8 cellular contexts compared by ENCODE assay signal in genomic region chr13:114313061-114313860, GRCh38. TPM values are rescaled to one million over a fixed set of nuclear protein-coding genes. Genes with fewer than 3 reads are reported as not detected.
DNase-seq lines count a peak whose midpoint lies in the region; ATAC-seq and TF ChIP-seq lines count a peak whose summit lies in the region.

No MANE protein-coding gene starts in this region.

- H3K4me1 ChIP-seq in body of pancreas (peaks cover 40% of the 10 kb centered on the region), mesodermal cell (ENCODE audit: control insufficient read depth, insufficient read depth, low read length, poor library complexity, severe bottlenecking) (peaks cover 14% of the 10 kb centered on the region), thymus (ENCODE audit: control insufficient read depth, insufficient read depth, low read length) (peaks cover 12% of the 10 kb centered on the region)

- no peak for TF ChIP-seq POLR2A in body of pancreas (IDR thresholded peaks at IDR 0.05)
- no peak for TF ChIP-seq POLR2A in GM18505 (IDR thresholded peaks at IDR 0.05; ENCODE audit: borderline replicate concordance, extremely low read depth, insufficient read depth, insufficient read length)

- H3K9me3 ChIP-seq in body of pancreas (no peaks in the 10 kb centered on the region), mesodermal cell (ENCODE audit: control insufficient read depth, low read length) (no peaks in the 10 kb centered on the region), thymus (ENCODE audit: control insufficient read depth) (no peaks in the 10 kb centered on the region)

- ATAC-seq in body of pancreas (no peak), GM19455 (IDR thresholded peaks at IDR 0.05; ENCODE audit: unreplicated experiment) (no peak), GM18505 (IDR thresholded peaks at IDR 0.05; ENCODE audit: unreplicated experiment) (no peak)

- intact Hi-C loops in body of pancreas (cut with DNase I) = no loop called here

- peak; percentile 67 for DNase-seq in activated CD8-positive, alpha-beta memory T cell treated with anti-CD3 and anti-CD28 coated beads for 24 hours
- no peak for DNase-seq in activated CD8-positive, alpha-beta memory T cell treated with anti-CD3 and anti-CD28 coated beads, Interleukin-2, amount 50 U/mL, for 4 hours
- DNase-seq in NCI-H69 (lab: John Stamatoyannopoulos, UW) (peak; percentile 17), body of pancreas (no peak)

- WGBS in body of pancreas, 2 donors = 77 to 81% methylated on average over 17 of the region's 17 CpGs
- WGBS in mesodermal cell (ENCODE audit: insufficient coverage in 2 of 2), 2 experiments = 92 to 99% methylated on average over 11 to 13 of the region's 17 CpGs
- WGBS in thymus = 94% methylated on average over 17 of the region's 17 CpGs

- no peak for TF ChIP-seq CTCF in body of pancreas (IDR thresholded peaks at IDR 0.05)

- H3K4me3 ChIP-seq in body of pancreas (no peak overlapping the region), mesodermal cell (ENCODE audit: extremely low read depth, insufficient read depth, low read length, poor library complexity, severe bottlenecking) (peak overlapping the region; percentile 68), thymus (ENCODE audit: low read length) (peak overlapping the region; percentile 96)

- no peaks in the 10 kb centered on the region for H3K27me3 ChIP-seq in body of pancreas
- no peaks in the 10 kb centered on the region for H3K27me3 ChIP-seq in thymus (ENCODE audit: control insufficient read depth, insufficient read depth)

- H3K27ac ChIP-seq in body of pancreas (peak overlapping the region; percentile 76 to 96 (median 90)), mesodermal cell (ENCODE audit: low read depth, low read length, severe bottlenecking) (peak overlapping the region; percentile 94), thymus (ENCODE audit: low read depth) (peak overlapping the region; percentile 97)

- H3K36me3 ChIP-seq in body of pancreas (replicated peaks in 1 of 2; ENCODE audit: insufficient read depth in 1 of 2, low read depth in 2 of 2) = no peaks in the 10 kb centered on the region
- peaks cover 16% of the 10 kb centered on the region for H3K36me3 ChIP-seq in mesodermal cell (ENCODE audit: control insufficient read depth, insufficient read depth, low read length)
- H3K36me3 ChIP-seq in thymus (ENCODE audit: control insufficient read depth, insufficient read depth) = no peaks in the 10 kb centered on the region

RNA-seq across cellular contexts. Expression of gene CHAMP1, which starts 1.0 kb away (rescaled TPM):
- total RNA-seq in body of pancreas = 10 to 100 TPM in 1 of 2 donors, 1 to 10 TPM in 1; 5.9 to 10.6 TPM
- polyA plus RNA-seq in mesodermal cell (2013, experiment 1 of 2) = 25.3 TPM
- 27.1 TPM for polyA plus RNA-seq in mesodermal cell (2013, experiment 2 of 2)
- 8.7 TPM for polyA plus RNA-seq in thymus

RNA-seq across cellular contexts. Expression of gene UPF3A, which starts 31.9 kb away (rescaled TPM):
- 10 to 100 TPM; 33.9 to 35.8 TPM for total RNA-seq in body of pancreas
- 69.7 TPM for polyA plus RNA-seq in mesodermal cell (2013, experiment 1 of 2)
- polyA plus RNA-seq in mesodermal cell (2013, experiment 2 of 2) = 74.9 TPM
- 81.0 TPM for polyA plus RNA-seq in thymus

Comparison
In these comparisons a context has a peak if more than half of its experiments do, and no peak if none do; other contexts are left out.
1. DNase-seq: peak in activated CD8-positive, alpha-beta memory T cell treated with anti-CD3 and anti-CD28 coated beads for 24 hours (single experiment) and NCI-H69 (single experiment); none in activated CD8-positive, alpha-beta memory T cell treated with anti-CD3 and anti-CD28 coated beads, Interleukin-2, amount 50 U/mL, for 4 hours (single experiment) and body of pancreas (0 of 4).
2. H3K4me3 ChIP-seq: peak in mesodermal cell (single experiment) and thymus (single experiment); none in body of pancreas (0 of 2).
3. Peak in every context shown above with its lines, with median percentiles within 50 percentile points of each other: H3K27ac ChIP-seq.